Comparison of ENCODE assay signal across 21 cellular contexts in genomic region chr2:74164761-74165160, GRCh38. TPM values are rescaled to one million over a fixed set of nuclear protein-coding genes. Genes with fewer than 3 reads are reported as not detected.
DNase-seq lines count a peak whose midpoint lies in the region; ATAC-seq, FAIRE-seq and TF ChIP-seq lines count a peak whose summit lies in the region.
"Had no signal": no experiment of that assay in that cellular context is flagged by ENCODE, and none has a peak within 500 bp of the region (broad histone marks: within the 10 kb centered on the region; RNA-seq: fewer than 3 reads in every experiment).

No MANE protein-coding gene starts in this region.

- 94% methylated on average over 1 of the region's 1 CpG for WGBS in K562 (ENCODE audit: insufficient coverage, low coverage, missing lambda C conversion rate)

- TF ChIP-seq POLR2A in K562 (conservative IDR thresholded peaks at IDR 0.05), result no peak

- no peaks in the 10 kb centered on the region for H3K9me1 ChIP-seq in K562 (ENCODE audit: control insufficient read depth, insufficient read depth, low read length)

- H2AFZ ChIP-seq in K562 (ENCODE audit: low read depth, low read length), result no peak overlapping the region
- H2AFZ ChIP-seq in osteoblast (ENCODE audit: low read length), result no peak overlapping the region

- H3K4me1 ChIP-seq in HEK293 (ENCODE audit: control insufficient read depth, insufficient read depth, low read length), result no peaks in the 10 kb centered on the region
- peaks cover 0 to 9% of the 10 kb centered on the region in 2 experiments; a peak in 3 of 5 replicates for H3K4me1 ChIP-seq in K562 (replicated peaks in 1 of 2; ENCODE audit: control insufficient read depth in 2 of 2, insufficient read depth in 2 of 2, low read length in 2 of 2)
- H3K4me1 ChIP-seq in osteoblast (ENCODE audit: insufficient read depth, low read length), result no peaks in the 10 kb centered on the region
- H3K4me1 ChIP-seq: BLaER1 treated with 17β-estradiol and CSF1 and Interleukin-3, amounts not matched to agents 10 nM and 100 nM; Caco-2 had no signal

- DNase-seq in activated CD8-positive, alpha-beta memory T cell treated with anti-CD3 and anti-CD28 coated beads, Interleukin-2, amount 50 U/mL, for 48 hours, result peak; percentile 8
- no peak for DNase-seq in activated CD8-positive, alpha-beta memory T cell treated with anti-CD3 and anti-CD28 coated beads for 24 hours
- DNase-seq in K562 (ENCODE audit: extremely low read depth in 1 of 4, low spot score in 3 of 4) (no peak), osteoblast (ENCODE audit: insufficient read length, low spot score, missing footprints) (no peak), HUDEP-2 (lab: John Stamatoyannopoulos, UW; ENCODE audit: unreplicated experiment in 76 of 76) (no peak)
- DNase-seq: 8988T; ACHN; Calu3; CD4-positive, alpha-beta T cell; CD8-positive, alpha-beta T cell; DMS79 treated with DMSO at 0.1 percent for 48 hours; GF-D8 had no signal

- H3K27me3 ChIP-seq in K562 (ENCODE audit: control insufficient read depth in 2 of 2, insufficient read depth in 2 of 2, low read length in 2 of 2) (no peaks in the 10 kb centered on the region), osteoblast (ENCODE audit: insufficient read depth, low read length) (no peaks in the 10 kb centered on the region)
- H3K27me3 ChIP-seq: BLaER1 treated with 17β-estradiol and CSF1 and Interleukin-3, amounts not matched to agents 10 nM and 100 nM had no signal

- no peak for TF ChIP-seq EP300 in K562 (IDR thresholded peaks at IDR 0.05; ENCODE audit: low read length)

- H3K4me3 ChIP-seq in HEK293 (ENCODE audit: low read depth, low read length), result no peak overlapping the region
- H3K4me3 ChIP-seq in K562, result no peak overlapping the region
- H3K4me3 ChIP-seq in osteoblast (ENCODE audit: insufficient read depth, low read length), result no peak overlapping the region
- H3K4me3 ChIP-seq: BLaER1 treated with 17β-estradiol and CSF1 and Interleukin-3, amounts not matched to agents 10 nM and 100 nM had no signal

- H3K4me2 ChIP-seq in K562 (ENCODE audit: insufficient read depth, low read length) (no peak overlapping the region), osteoblast (ENCODE audit: insufficient read depth, low read length) (no peak overlapping the region)
- H3K4me2 ChIP-seq: BLaER1 treated with 17β-estradiol and CSF1 and Interleukin-3, amounts not matched to agents 10 nM and 100 nM had no signal

- TF ChIP-seq CTCF in HEK293 (tag by site-specific recombination; IDR thresholded peaks at IDR 0.05) (no peak), K562 (IDR thresholded peaks at IDR 0.05 in 2 of 3, conservative IDR thresholded peaks at IDR 0.05 in 1 of 3; ENCODE audit: insufficient read depth in 2 of 3, low read depth in 1 of 3, low read length in 3 of 3) (no peak), osteoblast (IDR thresholded peaks at IDR 0.05; ENCODE audit: extremely low read depth, low read depth, low read length) (no peak)

- no peaks in the 10 kb centered on the region for H4K20me1 ChIP-seq in K562 (replicated peaks; ENCODE audit: control insufficient read depth, insufficient read depth, low read length)
- peaks cover 3% of the 10 kb centered on the region for H4K20me1 ChIP-seq in osteoblast (ENCODE audit: insufficient read depth, low read length)

- H3K36me3 ChIP-seq in HEK293 (ENCODE audit: control insufficient read depth in 2 of 2, insufficient read depth in 1 of 2, low read length in 2 of 2) (peaks cover 92 to 98% of the 10 kb centered on the region in 2 experiments), K562 (ENCODE audit: control insufficient read depth, insufficient read depth, low read length) (peaks cover 95% of the 10 kb centered on the region), osteoblast (ENCODE audit: insufficient read depth, low read length) (peaks cover 91% of the 10 kb centered on the region)

- intact Hi-C loops in K562 (cut with micrococcal nuclease), result no loop called here

- H3K9me3 ChIP-seq in HEK293 (ENCODE audit: control insufficient read depth, insufficient read depth, low read depth, low read length) (no peaks in the 10 kb centered on the region), K562 (replicated peaks; ENCODE audit: control insufficient read depth, insufficient read depth, low read depth, low read length) (peaks cover 3% of the 10 kb centered on the region; the same call in 1 of the 2 replicates), osteoblast (ENCODE audit: low read depth, low read length) (no peaks in the 10 kb centered on the region)
- H3K9me3 ChIP-seq: Caco-2 had no signal

- H3K9ac ChIP-seq in K562 (ENCODE audit: insufficient read depth in 1 of 2, low read depth in 2 of 2, low read length in 2 of 2), result no peak overlapping the region
- H3K9ac ChIP-seq: BLaER1 treated with 17β-estradiol and CSF1 and Interleukin-3, amounts not matched to agents 10 nM and 100 nM had no signal

- in situ Hi-C loops in K562 (cut with MboI), result no loop called here

- POLR2A ChIA-PET in HEK293 (lab: Yijun Ruan, JAX), result no interaction called here
- POLR2A ChIA-PET in K562 (lab: Yijun Ruan, JAX), result interaction anchor here (3.1 kb wide), 1 partner anchor 14 kb away, joined by 18 read pairs; the partner anchor contains the start of gene MOB1A

- FAIRE-seq in K562 (lab: Jason Lieb, UNC), result no peak
- FAIRE-seq: A204.1, D721Med, G401.6, GM12891, GM19239 had no signal

- ATAC-seq in K562, result no peak
- ATAC-seq: CD8-positive, alpha-beta T cell had no signal

- no peak overlapping the region for H3K27ac ChIP-seq in HEK293 (ENCODE audit: extremely low read depth, low read depth, low read length)
- H3K27ac ChIP-seq in K562 (ENCODE audit: extremely low read depth, low read depth, low read length), result no peak overlapping the region
- H3K27ac ChIP-seq in osteoblast (ENCODE audit: low read depth, low read length), result no peak overlapping the region
- H3K27ac ChIP-seq: BLaER1 treated with 17β-estradiol and CSF1 and Interleukin-3, amounts not matched to agents 10 nM and 100 nM; C4-2B had no signal

- peaks cover 44% of the 10 kb centered on the region for H3K79me2 ChIP-seq in K562 (ENCODE audit: control insufficient read depth, insufficient read depth, low read length)
- peaks cover 46% of the 10 kb centered on the region for H3K79me2 ChIP-seq in osteoblast (ENCODE audit: insufficient read depth, low read length)

- no peak for TF ChIP-seq RAD21 in K562 (CRISPR knock-in tag; conservative IDR thresholded peaks at IDR 0.05 in 1 of 2, IDR thresholded peaks at IDR 0.05 in 1 of 2)

- no TSS peak for BruUV-seq in K562 (replicated peaks; lab: Mats Ljungman, UMichigan)

- CTCF ChIA-PET in HEK293 (lab: Yijun Ruan, JAX) (no interaction called here), K562 (lab: Yijun Ruan, JAX; ENCODE audit: low intra/inter-chr PET ratio) (no interaction called here)

RNA-seq across cellular contexts. Expression of gene MOB1A, which starts 13.9 kb away (rescaled TPM):
- 29.1 and 59.2 TPM in 2 replicates for total RNA-seq in K562 (2011; cell fraction: chromatin; rRNA removed; ENCODE audit: low replicate concordance)
- 17.2 and 18.4 TPM in 2 replicates for total RNA-seq in K562 (2011; cell fraction: nucleolus; rRNA removed)
- total RNA-seq in K562 (2011; cell fraction: nucleoplasm; rRNA removed), result 56.6 and 101 TPM in 2 replicates
- total RNA-seq in K562 (2014; rRNA removed), result 53.5 and 60.5 TPM in 2 replicates
- 93.3 and 96.5 TPM in 2 replicates for total RNA-seq in K562 (2014; rRNA removed; fragmentation: Illumina TruSeq; extraction: Trizol)
- total RNA-seq in K562 (2015; rRNA removed; fragmentation: Illumina TruSeq; extraction: Trizol), result 84.6 and 97.7 TPM in 2 replicates
- total RNA-seq in K562 (2021), result 99.2 and 100 TPM in 2 replicates
- 50.4 and 93.1 TPM in 2 replicates for polyA plus RNA-seq in K562 (2011; rRNA removed)
- polyA plus RNA-seq in K562 (2011; cell fraction: cytosol; rRNA removed), result 17.5 and 28.8 TPM in 2 replicates
- polyA plus RNA-seq in K562 (2011; cell fraction: nucleus; rRNA removed), result 14.6 and 15.4 TPM in 2 replicates
- 39.7 and 47.2 TPM in 2 replicates for polyA plus RNA-seq in K562 (2012)
- polyA plus RNA-seq in K562 (2014; fragmentation: Illumina TruSeq; extraction: Trizol), result 52.6 and 60.2 TPM in 2 replicates
- polyA plus RNA-seq in K562 (2014; fragmentation: Nextera tagmentation; extraction: Ambion mirVana), result 10 to 100 TPM; 24.8 to 27.0 TPM
- 46.7 and 57.3 TPM in 2 replicates for polyA plus RNA-seq in K562 (2014; rRNA removed)
- polyA minus RNA-seq in K562 (2011; rRNA and poly(A)+ RNA removed), result 85.7 and 103 TPM in 2 replicates
- polyA minus RNA-seq in K562 (2011; cell fraction: cytosol; rRNA and poly(A)+ RNA removed), result 15.6 and 30.0 TPM in 2 replicates
- polyA minus RNA-seq in K562 (2011; cell fraction: nucleus; rRNA and poly(A)+ RNA removed), result 10.2 and 12.0 TPM in 2 replicates
- total RNA-seq in osteoblast, result 122 and 133 TPM in 2 replicates

RNA-seq across cellular contexts. Expression of gene BOLA3, which starts 17.0 kb away (rescaled TPM):
- 14.4 and 23.0 TPM in 2 replicates for total RNA-seq in K562 (2011; cell fraction: chromatin; rRNA removed; ENCODE audit: low replicate concordance)
- 18.7 and 26.0 TPM in 2 replicates for total RNA-seq in K562 (2011; cell fraction: nucleolus; rRNA removed)
- 32.8 and 60.1 TPM in 2 replicates for total RNA-seq in K562 (2011; cell fraction: nucleoplasm; rRNA removed)
- 219 and 255 TPM in 2 replicates for total RNA-seq in K562 (2014; rRNA removed)
- total RNA-seq in K562 (2014; rRNA removed; fragmentation: Illumina TruSeq; extraction: Trizol), result 149 and 159 TPM in 2 replicates
- 205 and 206 TPM in 2 replicates for total RNA-seq in K562 (2015; rRNA removed; fragmentation: Illumina TruSeq; extraction: Trizol)
- total RNA-seq in K562 (2021), result 164 and 214 TPM in 2 replicates
- polyA plus RNA-seq in K562 (2011; rRNA removed), result 105 and 175 TPM in 2 replicates
- 82.7 and 104 TPM in 2 replicates for polyA plus RNA-seq in K562 (2011; cell fraction: cytosol; rRNA removed)
- 23.7 and 24.3 TPM in 2 replicates for polyA plus RNA-seq in K562 (2011; cell fraction: nucleus; rRNA removed)
- polyA plus RNA-seq in K562 (2012), result 92.8 and 261 TPM in 2 replicates
- polyA plus RNA-seq in K562 (2014; fragmentation: Illumina TruSeq; extraction: Trizol), result 280 and 324 TPM in 2 replicates
- 100 to 1,000 TPM; 328 to 385 TPM for polyA plus RNA-seq in K562 (2014; fragmentation: Nextera tagmentation; extraction: Ambion mirVana)
- polyA plus RNA-seq in K562 (2014; rRNA removed), result 352 and 619 TPM in 2 replicates
- polyA minus RNA-seq in K562 (2011; rRNA and poly(A)+ RNA removed), result 19.9 and 35.3 TPM in 2 replicates
- 13.4 and 28.6 TPM in 2 replicates for polyA minus RNA-seq in K562 (2011; cell fraction: cytosol; rRNA and poly(A)+ RNA removed)
- polyA minus RNA-seq in K562 (2011; cell fraction: nucleus; rRNA and poly(A)+ RNA removed), result 10.4 and 12.7 TPM in 2 replicates
- 17.4 and 17.7 TPM in 2 replicates for total RNA-seq in osteoblast

RNA-seq across cellular contexts. Expression of gene MTHFD2, which starts 33.7 kb away (rescaled TPM):
- 103 and 165 TPM in 2 replicates for total RNA-seq in K562 (2011; cell fraction: chromatin; rRNA removed; ENCODE audit: low replicate concordance)
- 57.2 and 63.5 TPM in 2 replicates for total RNA-seq in K562 (2011; cell fraction: nucleolus; rRNA removed)
- total RNA-seq in K562 (2011; cell fraction: nucleoplasm; rRNA removed), result 91.3 and 130 TPM in 2 replicates
- total RNA-seq in K562 (2014; rRNA removed) (145 and 160 TPM in 2 replicates), K562 (2014; rRNA removed; fragmentation: Illumina TruSeq; extraction: Trizol) (234 and 297 TPM in 2 replicates), K562 (2015; rRNA removed; fragmentation: Illumina TruSeq; extraction: Trizol) (110 and 113 TPM in 2 replicates), K562 (2021) (238 and 255 TPM in 2 replicates), osteoblast (261 and 268 TPM in 2 replicates)
- polyA plus RNA-seq in K562 (2011; rRNA removed) (219 and 308 TPM in 2 replicates), K562 (2014; fragmentation: Illumina TruSeq; extraction: Trizol) (175 and 209 TPM in 2 replicates), K562 (2014; fragmentation: Nextera tagmentation; extraction: Ambion mirVana) (100 to 1,000 TPM; 476 to 520 TPM), K562 (2014; rRNA removed) (218 and 221 TPM in 2 replicates)
- 104 and 118 TPM in 2 replicates for polyA plus RNA-seq in K562 (2011; cell fraction: cytosol; rRNA removed)
- 61.1 and 65.9 TPM in 2 replicates for polyA plus RNA-seq in K562 (2011; cell fraction: nucleus; rRNA removed)
- 129 and 393 TPM in 2 replicates for polyA plus RNA-seq in K562 (2012)
- polyA minus RNA-seq in K562 (2011; rRNA and poly(A)+ RNA removed), result 245 and 259 TPM in 2 replicates
- polyA minus RNA-seq in K562 (2011; cell fraction: cytosol; rRNA and poly(A)+ RNA removed), result 78.1 and 90.0 TPM in 2 replicates
- 27.5 and 32.1 TPM in 2 replicates for polyA minus RNA-seq in K562 (2011; cell fraction: nucleus; rRNA and poly(A)+ RNA removed)
